34 cellular contexts compared by ENCODE assay signal in the genomic region with DNA sequence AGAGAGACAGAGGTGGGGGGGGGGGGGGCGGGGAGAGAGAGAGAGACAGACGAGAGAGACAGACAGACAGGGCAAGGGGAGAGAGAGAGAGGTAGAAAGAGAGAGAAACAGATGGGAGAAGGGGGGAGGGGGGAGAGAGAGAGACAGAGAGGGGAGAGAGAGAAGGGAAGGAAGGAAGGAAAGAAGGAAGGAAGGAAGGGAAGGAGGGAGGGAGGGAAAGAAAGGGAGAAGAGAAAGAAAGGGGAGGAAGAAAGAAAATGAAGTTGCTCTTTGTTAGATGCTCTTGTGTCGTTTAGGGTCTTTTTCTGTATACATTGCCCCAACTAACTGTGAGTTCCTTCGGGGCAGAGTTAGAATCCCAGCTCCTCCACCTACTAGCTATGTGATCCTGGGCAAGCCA. TPM values are rescaled to one million over a fixed set of nuclear protein-coding genes. Genes with fewer than 3 reads are reported as not detected.
"Had no signal": no experiment of that assay in that cellular context is flagged by ENCODE, and none has a peak within 500 bp of the region (broad histone marks: within the 10 kb centered on the region; RNA-seq: fewer than 3 reads in every experiment).

No MANE protein-coding gene starts in this region.

- H3K9me3 ChIP-seq: ascending aorta had no signal

- H3K4me1 ChIP-seq: ascending aorta had no signal

- ATAC-seq: activated CD8-positive, alpha-beta memory T cell treated with anti-CD3 and anti-CD28 coated beads, Interleukin-2, amount 10 ng/mL, durations not matched to agents 7 days and 5 days; activated CD8-positive, alpha-beta T cell treated with anti-CD3 and anti-CD28 coated beads, Interleukin-2, amount 10 ng/mL, durations not matched to agents 7 days and 5 days; activated naive CD8-positive, alpha-beta T cell treated with anti-CD3 and anti-CD28 coated beads, Interleukin-2, amount 50 U/mL, for 24 hours had no signal

- H3K27ac Mint-ChIP-seq: activated B cell treated with CpG ODN at 0.5 μM for 24 hours; activated CD4-positive, alpha-beta memory T cell treated with anti-CD3 and anti-CD28 coated beads, Interleukin-2, amount 10 ng/mL, durations not matched to agents 7 days and 5 days; activated CD4-positive, alpha-beta T cell treated with anti-CD3 and anti-CD28 coated beads, Interleukin-2, amount 10 ng/mL, durations not matched to agents 7 days and 5 days; activated CD8-positive, alpha-beta memory T cell treated with anti-CD3 and anti-CD28 coated beads, Interleukin-2, amount 10 ng/mL, durations not matched to agents 7 days and 5 days; activated CD8-positive, alpha-beta T cell treated with anti-CD3 and anti-CD28 coated beads, Interleukin-2, amount 10 ng/mL, durations not matched to agents 7 days and 5 days; activated naive CD4-positive, alpha-beta T cell treated with anti-CD3 and anti-CD28 coated beads, Interleukin-2, amount 10 ng/mL, durations not matched to agents 7 days and 5 days; activated naive CD4-positive, alpha-beta T cell treated with anti-CD3 and anti-CD28 coated beads, Interleukin-2, amount 50 U/mL, for 24 hours; activated naive CD8-positive, alpha-beta T cell; activated naive CD8-positive, alpha-beta T cell treated with anti-CD3 and anti-CD28 coated beads, Interleukin-2, amount 10 ng/mL, durations not matched to agents 7 days and 5 days; activated naive CD8-positive, alpha-beta T cell treated with anti-CD3 and anti-CD28 coated beads, Interleukin-2, amount 50 U/mL, for 24 hours; activated T-cell treated with anti-CD3 and anti-CD28 coated beads, Interleukin-2, amount 50 U/mL, for 24 hours; activated T-helper 2 cell treated with anti-CD3 and anti-CD28 coated beads, Interferon-gamma antibody, Interleukin-2, Interleukin-4, amounts not matched to agents 10 μg/mL and 5 μg/mL and 100 μg/mL, durations not matched to agents 14 hours and 24 hours and 36 hours; brain; T-helper 1 cell treated with Interleukin-12 subunit alpha and Interleukin-12 subunit beta and Interleukin-4 antibody, amounts not matched to agents 30 μg/mL and 1 μg/mL, for 36 hours; T-helper 2 cell treated with Interferon-gamma antibody and Interleukin-4, amounts not matched to agents 5 μg/mL and 100 μg/mL, for 36 hours had no signal

- H3K36me3 ChIP-seq: ascending aorta, cardiac muscle cell had no signal

- H3K36me3 Mint-ChIP-seq: activated CD8-positive, alpha-beta memory T cell treated with anti-CD3 and anti-CD28 coated beads, Interleukin-2, amount 10 ng/mL, durations not matched to agents 7 days and 5 days; activated naive CD4-positive, alpha-beta T cell treated with anti-CD3 and anti-CD28 coated beads, Interleukin-2, amount 10 ng/mL, durations not matched to agents 7 days and 5 days; activated naive CD4-positive, alpha-beta T cell treated with anti-CD3 and anti-CD28 coated beads, Interleukin-2, amount 50 U/mL, for 24 hours; activated naive CD8-positive, alpha-beta T cell; activated naive CD8-positive, alpha-beta T cell treated with anti-CD3 and anti-CD28 coated beads, Interleukin-2, amount 10 ng/mL, durations not matched to agents 7 days and 5 days; brain had no signal

- DNase-seq: activated B cell treated with CpG ODN at 0.5 μM for 24 hours; activated CD4-positive, alpha-beta T cell treated with anti-CD3 and anti-CD28 coated beads for 4 hours; activated CD4-positive, alpha-beta T cell treated with anti-CD3 and anti-CD28 coated beads, Interleukin-2, amount 10 ng/mL, durations not matched to agents 7 days and 5 days; activated CD4-positive, alpha-beta T cell treated with anti-CD3 and anti-CD28 coated beads, Interleukin-2, amount 50 U/mL, for 48 hours; activated CD4-positive, CD25-positive, alpha-beta regulatory T cell treated with anti-CD3 and anti-CD28 coated beads, Interleukin-2, amount 50 U/mL, for 72 hours; activated CD8-positive, alpha-beta memory T cell treated with anti-CD3 and anti-CD28 coated beads, Interleukin-2, amount 10 ng/mL, durations not matched to agents 7 days and 5 days; activated CD8-positive, alpha-beta T cell treated with anti-CD3 and anti-CD28 coated beads, Interleukin-2, amount 10 ng/mL, durations not matched to agents 7 days and 5 days; activated effector memory CD4-positive, alpha-beta T cell treated with Interleukin-2 at 50 U/mL for 16 hours; activated gamma-delta T cell; activated naive CD4-positive, alpha-beta T cell treated with anti-CD3 and anti-CD28 coated beads, Interleukin-2, amount 10 ng/mL, durations not matched to agents 7 days and 5 days; activated naive CD4-positive, alpha-beta T cell treated with Interleukin-2 at 50 U/mL for 16 hours; activated naive CD8-positive, alpha-beta T cell treated with anti-CD3 and anti-CD28 coated beads, Interleukin-2, amount 10 ng/mL, durations not matched to agents 7 days and 5 days; activated naive CD8-positive, alpha-beta T cell treated with anti-CD3 and anti-CD28 coated beads, Interleukin-2, amount 50 U/mL, for 24 hours; activated T-cell treated with anti-CD3 and anti-CD28 coated beads, Interleukin-2, amount 50 U/mL, for 24 hours; activated T-cell treated with anti-CD3 and anti-CD28 coated beads, Interleukin-2, amount 50 U/mL, for 48 hours; amygdala; anterior cingulate cortex; caudate nucleus; cerebellar nuclear complex; T-helper 2 cell; T-helper 9 cell had no signal

- H3K27ac ChIP-seq: ascending aorta, cardiac muscle cell, VCaP had no signal

- H3K9me3 Mint-ChIP-seq: activated B cell treated with CpG ODN at 0.5 μM for 24 hours; activated CD4-positive, alpha-beta memory T cell treated with anti-CD3 and anti-CD28 coated beads, Interleukin-2, amount 10 ng/mL, durations not matched to agents 7 days and 5 days; activated CD4-positive, alpha-beta T cell treated with anti-CD3 and anti-CD28 coated beads, Interleukin-2, amount 10 ng/mL, durations not matched to agents 7 days and 5 days; activated naive CD4-positive, alpha-beta T cell treated with anti-CD3 and anti-CD28 coated beads, Interleukin-2, amount 10 ng/mL, durations not matched to agents 7 days and 5 days; activated naive CD4-positive, alpha-beta T cell treated with anti-CD3 and anti-CD28 coated beads, Interleukin-2, amount 50 U/mL, for 24 hours; activated naive CD8-positive, alpha-beta T cell treated with anti-CD3 and anti-CD28 coated beads, Interleukin-2, amount 10 ng/mL, durations not matched to agents 7 days and 5 days; activated naive CD8-positive, alpha-beta T cell treated with anti-CD3 and anti-CD28 coated beads, Interleukin-2, amount 50 U/mL, for 24 hours; activated T-cell treated with anti-CD3 and anti-CD28 coated beads, Interleukin-2, amount 50 U/mL, for 24 hours; activated T-helper 2 cell treated with anti-CD3 and anti-CD28 coated beads, Interferon-gamma antibody, Interleukin-2, Interleukin-4, amounts not matched to agents 10 μg/mL and 5 μg/mL and 100 μg/mL, durations not matched to agents 14 hours and 24 hours and 36 hours; central memory CD8-positive, alpha-beta T cell; T-helper 1 cell treated with Interleukin-12 subunit alpha and Interleukin-12 subunit beta and Interleukin-4 antibody, amounts not matched to agents 30 μg/mL and 1 μg/mL, for 36 hours; T-helper 2 cell treated with Interferon-gamma antibody and Interleukin-4, amounts not matched to agents 5 μg/mL and 100 μg/mL, for 36 hours had no signal

- H3K4me3 Mint-ChIP-seq: activated B cell treated with CpG ODN at 0.5 μM for 24 hours; activated CD4-positive, alpha-beta memory T cell treated with anti-CD3 and anti-CD28 coated beads, Interleukin-2, amount 10 ng/mL, durations not matched to agents 7 days and 5 days; activated CD4-positive, alpha-beta T cell treated with anti-CD3 and anti-CD28 coated beads, Interleukin-2, amount 10 ng/mL, durations not matched to agents 7 days and 5 days; activated CD8-positive, alpha-beta memory T cell treated with anti-CD3 and anti-CD28 coated beads, Interleukin-2, amount 10 ng/mL, durations not matched to agents 7 days and 5 days; activated CD8-positive, alpha-beta T cell treated with anti-CD3 and anti-CD28 coated beads, Interleukin-2, amount 10 ng/mL, durations not matched to agents 7 days and 5 days; activated naive CD4-positive, alpha-beta T cell treated with anti-CD3 and anti-CD28 coated beads, Interleukin-2, amount 10 ng/mL, durations not matched to agents 7 days and 5 days; activated naive CD4-positive, alpha-beta T cell treated with anti-CD3 and anti-CD28 coated beads, Interleukin-2, amount 50 U/mL, for 24 hours; activated naive CD8-positive, alpha-beta T cell; activated naive CD8-positive, alpha-beta T cell treated with anti-CD3 and anti-CD28 coated beads, Interleukin-2, amount 10 ng/mL, durations not matched to agents 7 days and 5 days; activated naive CD8-positive, alpha-beta T cell treated with anti-CD3 and anti-CD28 coated beads, Interleukin-2, amount 50 U/mL, for 24 hours; activated T-cell treated with anti-CD3 and anti-CD28 coated beads, Interleukin-2, amount 50 U/mL, for 24 hours; central memory CD8-positive, alpha-beta T cell; T-helper 1 cell treated with Interleukin-12 subunit alpha and Interleukin-12 subunit beta and Interleukin-4 antibody, amounts not matched to agents 30 μg/mL and 1 μg/mL, for 36 hours; T-helper 2 cell treated with Interferon-gamma antibody and Interleukin-4, amounts not matched to agents 5 μg/mL and 100 μg/mL, for 36 hours had no signal

- H3K4me3 ChIP-seq: ascending aorta, cardiac muscle cell had no signal

- FAIRE-seq: bronchial epithelial cell, TTC549 had no signal

- H3K27me3 ChIP-seq: ascending aorta had no signal

RNA-seq across cellular contexts. Expression of a gene that starts 19.0 kb away (rescaled TPM):
- total RNA-seq: activated CD8-positive, alpha-beta memory T cell treated with anti-CD3 and anti-CD28 coated beads, Interleukin-2, amount 10 ng/mL, durations not matched to agents 7 days and 5 days; activated T-helper 2 cell treated with anti-CD3 and anti-CD28 coated beads, Interferon-gamma antibody, Interleukin-2, Interleukin-4, amounts not matched to agents 10 μg/mL and 5 μg/mL and 100 μg/mL, durations not matched to agents 14 hours and 24 hours and 36 hours had no signal
